In the genomic region with DNA sequence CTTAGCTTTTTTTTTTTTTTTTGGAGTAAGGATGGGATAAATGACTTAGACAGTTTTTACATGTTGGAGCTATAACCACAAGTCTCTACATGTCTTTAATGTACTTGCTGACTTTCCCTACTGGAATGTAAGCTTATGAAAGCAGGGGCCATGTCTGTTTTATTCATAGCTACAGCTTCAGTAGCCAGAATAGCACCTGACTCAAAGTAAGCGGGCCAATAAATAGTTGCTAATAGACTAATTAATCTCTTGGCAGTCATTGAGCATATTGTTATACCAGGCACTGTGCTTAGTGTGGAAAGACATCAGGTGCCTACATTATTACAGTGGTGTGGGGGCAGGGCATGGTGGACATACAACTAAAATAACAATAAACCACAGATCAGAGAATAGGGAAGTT, we compare ENCODE assay signal across 9 cellular contexts.
DNase-seq lines count a peak whose midpoint lies in the region; ATAC-seq and TF ChIP-seq lines count a peak whose summit lies in the region.
"Had no signal": no experiment of that assay in that cellular context is flagged by ENCODE, and none has a peak within 500 bp of the region (broad histone marks: within the 10 kb centered on the region; RNA-seq: fewer than 3 reads in every experiment).

No MANE protein-coding gene starts in this region.

- DNase-seq in RPMI7951 (ENCODE audit: low read depth) = peak; percentile 70
- peak; percentile 93 for DNase-seq in epithelial cell of esophagus (ENCODE audit: low read depth)
- no peak for DNase-seq in uterus
- no peak for DNase-seq in hypothalamus (lab: John Stamatoyannopoulos, UW)
- DNase-seq in anterior cingulate cortex (lab: John Stamatoyannopoulos, UW) = no peak
- DNase-seq: activated naive CD8-positive, alpha-beta T cell treated with anti-CD3 and anti-CD28 coated beads, Interleukin-2, amount 10 ng/mL, durations not matched to agents 7 days and 5 days; stimulated activated naive CD4-positive, alpha-beta T cell treated with Interleukin-2 at 50 U/mL for 16 hours had no signal

- intact Hi-C loops in uterus (cut with DNase I; ENCODE audit: low total_unique reads) = no loop called here

- ATAC-seq in GM19463 (IDR thresholded peaks at IDR 0.05; ENCODE audit: unreplicated experiment) = no peak

- H3K9me3 ChIP-seq in mesodermal cell (ENCODE audit: control insufficient read depth, low read length) = peaks cover 2% of the 10 kb centered on the region
- H3K9me3 ChIP-seq in uterus = no peaks in the 10 kb centered on the region

- WGBS in mesodermal cell (ENCODE audit: insufficient coverage in 2 of 2), 2 experiments = no CpG with 5 or more reads among the region's 1 CpG

- no peak for TF ChIP-seq CTCF in epithelial cell of esophagus (IDR thresholded peaks at IDR 0.05; ENCODE audit: insufficient read depth, low read depth, low read length, missing control alignments)
- TF ChIP-seq CTCF in uterus (IDR thresholded peaks at IDR 0.05) = no peak

- H3K4me3 ChIP-seq in epithelial cell of esophagus (ENCODE audit: low read length) (no peak overlapping the region), mesodermal cell (ENCODE audit: extremely low read depth, insufficient read depth, low read length, poor library complexity, severe bottlenecking) (no peak overlapping the region), uterus (no peak overlapping the region)

- H3K27me3 ChIP-seq in uterus = no peaks in the 10 kb centered on the region

- TF ChIP-seq POLR2A in uterus (IDR thresholded peaks at IDR 0.05) = no peak

- H3K27ac ChIP-seq in mesodermal cell (ENCODE audit: low read depth, low read length, severe bottlenecking) (peak overlapping the region; percentile 93), uterus (peak overlapping the region; percentile 86 to 87)

- H3K4me1 ChIP-seq in mesodermal cell (ENCODE audit: control insufficient read depth, insufficient read depth, low read length, poor library complexity, severe bottlenecking) = peaks cover 32% of the 10 kb centered on the region
- peaks cover 0 to 22% of the 10 kb centered on the region in 2 donors for H3K4me1 ChIP-seq in uterus

- no peaks in the 10 kb centered on the region for H3K36me3 ChIP-seq in mesodermal cell (ENCODE audit: control insufficient read depth, insufficient read depth, low read length)
- no peaks in the 10 kb centered on the region for H3K36me3 ChIP-seq in uterus

Comparison
In these comparisons a context has a peak if more than half of its experiments do, and no peak if none do; other contexts are left out.
1. DNase-seq: peak in RPMI7951 (single experiment) and epithelial cell of esophagus (single experiment); none in uterus (0 of 2), hypothalamus (0 of 51) and anterior cingulate cortex (0 of 58).